ENCODE assay signal across 8 cellular contexts in the genomic region with DNA sequence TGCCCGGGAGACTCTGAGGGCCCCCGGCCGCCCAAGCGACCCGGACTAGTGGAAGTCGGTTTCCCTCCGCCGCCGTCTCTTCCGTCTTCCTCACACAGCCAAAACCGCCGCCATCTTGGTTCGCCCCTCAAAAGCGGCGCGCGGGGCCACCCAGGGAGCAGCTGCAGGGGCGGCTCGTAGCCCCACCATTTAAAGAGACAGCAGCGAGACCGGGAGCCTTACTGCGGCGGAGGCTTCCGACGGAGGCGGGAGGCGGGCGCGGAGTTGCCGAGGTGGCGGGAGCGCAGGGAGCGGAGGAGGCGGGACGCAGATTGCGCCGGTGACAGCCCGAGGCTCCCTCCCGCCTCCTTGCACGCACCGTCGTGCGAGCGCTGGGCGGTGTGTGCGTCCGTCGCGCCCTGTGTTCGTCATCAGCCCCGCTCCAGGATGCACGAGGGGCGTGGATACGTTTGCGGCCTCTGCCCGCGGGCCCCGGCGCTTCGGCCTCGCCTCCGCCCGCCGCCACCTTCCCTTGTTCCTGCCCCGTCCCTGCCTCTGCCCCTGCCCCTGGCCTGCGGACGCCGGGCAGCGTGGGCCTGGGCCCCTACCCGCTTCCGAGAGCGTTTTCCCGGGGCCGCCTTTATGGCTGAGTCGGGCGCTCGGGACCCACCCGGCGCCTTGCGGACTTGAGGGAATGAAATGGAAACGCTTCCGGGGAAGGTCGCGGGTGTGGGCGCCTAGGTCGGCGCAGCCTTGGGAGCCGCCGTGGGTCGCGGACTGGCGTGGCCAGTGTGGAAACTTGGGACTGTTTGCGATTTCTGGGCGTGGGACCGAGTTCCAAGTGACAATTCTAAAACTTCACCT. TPM values are rescaled to one million over a fixed set of nuclear protein-coding genes. Genes with fewer than 3 reads are reported as not detected.
A peak's percentile ranks its signal among the peaks of the same experiment; 100 is the strongest.
DNase-seq lines count a peak whose midpoint lies in the region; ATAC-seq and TF ChIP-seq lines count a peak whose summit lies in the region.

A gene (minus strand): TSS at position 140 of the 843 bp plus-strand sequence. CDS start 663 bp downstream, outside the sequence.

- DNase-seq in GM10248 (ENCODE audit: extremely low spot score) (peak; percentile 97), NCI-H1105 (lab: John Stamatoyannopoulos, UW) (peak; percentile 97), SKM-1 treated with dmso at 0.1 percent for 144 hours (lab: John Stamatoyannopoulos, UW; ENCODE audit: unreplicated experiment) (peak; percentile 66), glutamatergic neuron (peak; percentile 94), osteocyte (ENCODE audit: extremely low spot score, unreplicated experiment) (peak; percentile 98)

- ATAC-seq in HG02623 (IDR thresholded peaks at IDR 0.05; ENCODE audit: unreplicated experiment) = peak; percentile 79

- peak within 1 kb of the TSS; percentile 100 for H3K4me3 Mint-ChIP-seq in activated naive CD8-positive, alpha-beta T cell
- H3K4me3 Mint-ChIP-seq in glutamatergic neuron (ENCODE audit: unreplicated experiment) (peak within 1 kb of the TSS; percentile 98), osteocyte (ENCODE audit: unreplicated experiment) (peak within 1 kb of the TSS; percentile 99)

- H3K27me3 Mint-ChIP-seq in activated naive CD8-positive, alpha-beta T cell = no peaks in the 10 kb centered on the region
- peaks cover 6% of the 10 kb centered on the region for H3K27me3 Mint-ChIP-seq in glutamatergic neuron (ENCODE audit: unreplicated experiment)
- no peaks in the 10 kb centered on the region for H3K27me3 Mint-ChIP-seq in osteocyte (ENCODE audit: unreplicated experiment)

- peak within 1 kb of the TSS; percentile 100 for H3K27ac ChIP-seq in thymus (ENCODE audit: low read depth)

- TF ChIP-seq CTCF in GM10248 (IDR thresholded peaks at IDR 0.05; ENCODE audit: control extremely low read depth, extremely low read depth, low read depth, missing control alignments) = no peak
- no peak for TF ChIP-seq CTCF in glutamatergic neuron (IDR thresholded peaks at IDR 0.05; ENCODE audit: partially characterized antibody, unreplicated experiment)
- no peak for TF ChIP-seq CTCF in osteocyte (IDR thresholded peaks at IDR 0.05)

- no peaks in the 10 kb centered on the region for H3K9me3 Mint-ChIP-seq in activated naive CD8-positive, alpha-beta T cell (ENCODE audit: low read depth)
- H3K9me3 Mint-ChIP-seq in glutamatergic neuron (ENCODE audit: unreplicated experiment) (peaks cover 11% of the 10 kb centered on the region), osteocyte (ENCODE audit: unreplicated experiment) (no peaks in the 10 kb centered on the region)

- H3K36me3 ChIP-seq in thymus (ENCODE audit: control insufficient read depth, insufficient read depth) = peaks cover 3% of the 10 kb centered on the region

- no peaks in the 10 kb centered on the region for H3K9me3 ChIP-seq in thymus (ENCODE audit: control insufficient read depth)

- CTCF ChIA-PET in GM10248 (lab: Yijun Ruan, JAX) = interaction anchor here (0.9 kb wide), 1 partner anchor 35 kb away, joined by 3 read pairs; no protein-coding TSS in a partner anchor

- peaks cover 26% of the 10 kb centered on the region for H3K4me1 Mint-ChIP-seq in activated naive CD8-positive, alpha-beta T cell (ENCODE audit: low read depth)
- H3K4me1 Mint-ChIP-seq in glutamatergic neuron (ENCODE audit: low read depth, unreplicated experiment) = no peaks in the 10 kb centered on the region
- peaks cover 27% of the 10 kb centered on the region for H3K4me1 Mint-ChIP-seq in osteocyte (ENCODE audit: unreplicated experiment)

- peaks cover 9% of the 10 kb centered on the region for H3K4me1 ChIP-seq in thymus (ENCODE audit: control insufficient read depth, insufficient read depth, low read length)

- WGBS in thymus = under 1% methylated on average over 95 of the region's 95 CpGs

- H3K27ac Mint-ChIP-seq in activated naive CD8-positive, alpha-beta T cell = peak within 1 kb of the TSS; percentile 100
- peak within 1 kb of the TSS; percentile 99 for H3K27ac Mint-ChIP-seq in glutamatergic neuron (ENCODE audit: unreplicated experiment)
- peak within 1 kb of the TSS; percentile 100 for H3K27ac Mint-ChIP-seq in osteocyte (ENCODE audit: unreplicated experiment)

- POLR2A ChIA-PET in GM10248 (lab: Yijun Ruan, JAX) = no interaction called here

- H3K36me3 Mint-ChIP-seq in activated naive CD8-positive, alpha-beta T cell = peaks cover 4% of the 10 kb centered on the region
- no peaks in the 10 kb centered on the region for H3K36me3 Mint-ChIP-seq in glutamatergic neuron (ENCODE audit: unreplicated experiment)
- H3K36me3 Mint-ChIP-seq in osteocyte (ENCODE audit: unreplicated experiment) = no peaks in the 10 kb centered on the region

- peak within 1 kb of the TSS; percentile 98 for H3K4me3 ChIP-seq in thymus (ENCODE audit: low read length)

- H3K27me3 ChIP-seq in thymus (ENCODE audit: control insufficient read depth, insufficient read depth) = no peaks in the 10 kb centered on the region

RNA-seq across cellular contexts. Expression of the gene that starts here (rescaled TPM):
- total RNA-seq in glutamatergic neuron (ENCODE audit: unreplicated experiment) = 99.4 TPM
- 65.9 and 68.1 TPM in 2 replicates for total RNA-seq in osteocyte
- polyA plus RNA-seq in thymus = 111 TPM

Comparison
In these comparisons a context has a peak if more than half of its experiments do, and no peak if none do; other contexts are left out.
1. Peak in every context shown above with its lines: DNase-seq, ATAC-seq, H3K4me3 ChIP-seq and H3K27ac ChIP-seq.